In genomic region chr19:16111160-16111908, GRCh38 we compare ENCODE assay signal across 8 cellular contexts. TPM values are rescaled to one million over a fixed set of nuclear protein-coding genes. Genes with fewer than 3 reads are reported as not detected.
DNase-seq lines count a peak whose midpoint lies in the region; ATAC-seq and TF ChIP-seq lines count a peak whose summit lies in the region.

TSS of gene RAB8A (plus strand) at chr19:16111889. CDS start at chr19:16111902, 13 bp downstream.

- H3K4me1 Mint-ChIP-seq in activated T-cell treated with anti-CD3 and anti-CD28 coated beads, Interleukin-2, amount 50 U/mL, for 4 hours (ENCODE audit: low read depth): peaks cover 34% of the 10 kb centered on the region

- H3K27me3 ChIP-seq in DND-41 (ENCODE audit: insufficient read depth, low read length, poor library complexity) (no peaks in the 10 kb centered on the region), KMS-11 (ENCODE audit: insufficient read depth, low read depth) (no peaks in the 10 kb centered on the region), Panc1 (ENCODE audit: control insufficient read depth, insufficient read depth, low read length) (no peaks in the 10 kb centered on the region), muscle layer of colon (ENCODE audit: control insufficient read depth in 1 of 2, insufficient read depth in 2 of 2, low read length in 2 of 2) (no peaks in the 10 kb centered on the region)

- H3K9me3 Mint-ChIP-seq in activated T-cell treated with anti-CD3 and anti-CD28 coated beads, Interleukin-2, amount 50 U/mL, for 4 hours: no peaks in the 10 kb centered on the region

- CTCF ChIA-PET in Panc1 (lab: Charles Lee): interaction anchor here (0.6 to 0.7 kb wide), 3 partner anchors 25 to 154 kb away, joined by 3 to 12 read pairs (median 3); no protein-coding TSS in a partner anchor

- H3K4me2 ChIP-seq in DND-41 (ENCODE audit: insufficient read depth, low read length) (peak within 1 kb of the TSS; percentile 99), KMS-11 (peak within 1 kb of the TSS; percentile 76)

- peak within 1 kb of the TSS; percentile 99 for H3K9ac ChIP-seq in DND-41 (ENCODE audit: low read depth, low read length)
- H3K9ac ChIP-seq in KMS-11: peak within 1 kb of the TSS; percentile 79
- peak within 1 kb of the TSS; percentile 86 for H3K9ac ChIP-seq in muscle layer of colon (ENCODE audit: low read length)

- POLR2A ChIA-PET in Panc1 (lab: Charles Lee): no interaction called here

- peak; percentile 92 for TF ChIP-seq CTCF in DND-41 (IDR thresholded peaks at IDR 0.05; ENCODE audit: borderline replicate concordance, extremely low read depth, low read length, poor library complexity, severe bottlenecking)
- peak; percentile 72 for TF ChIP-seq CTCF in KMS-11 (conservative IDR thresholded peaks at IDR 0.05; ENCODE audit: low read depth, low read length)
- TF ChIP-seq CTCF in Panc1 (IDR thresholded peaks at IDR 0.05): peak; percentile 90

- DNase-seq in DND-41 (peak; percentile 99), Panc1 (ENCODE audit: low read depth, low spot score) (peak; percentile 80)
- DNase-seq in activated T-cell treated with anti-CD3 and anti-CD28 coated beads, Interleukin-2, amount 50 U/mL, for 4 hours: peak; percentile 99
- DNase-seq in stimulated activated CD8-positive, alpha-beta memory T cell treated with anti-CD3 and anti-CD28 coated beads, Interleukin-7, amount 100 ng/mL, for 24 hours (ENCODE audit: low read depth): peak; percentile 98

- H3K4me3 ChIP-seq in DND-41 (ENCODE audit: low read depth in 1 of 2, low read length in 2 of 2) (peak within 1 kb of the TSS; percentile 77 to 88), KMS-11 (IDR thresholded peaks at IDR 0.05; ENCODE audit: insufficient read depth, low read depth, low read length) (no peak within 1 kb of the TSS), Panc1 (ENCODE audit: low read depth in 2 of 2, low read length in 2 of 2) (peak within 1 kb of the TSS; percentile 79 to 95), muscle layer of colon (ENCODE audit: low read depth in 1 of 2, low read length in 2 of 2) (peak within 1 kb of the TSS; percentile 87 to 97)

- no TSS peak for BruUV-seq in Panc1 (replicated peaks; lab: Mats Ljungman, UMichigan)

- no peaks in the 10 kb centered on the region for H3K9me3 ChIP-seq in DND-41 (ENCODE audit: insufficient read depth, low read length, severe bottlenecking)
- H3K9me3 ChIP-seq in Panc1 (ENCODE audit: control insufficient read depth, insufficient read depth, low read depth, low read length): no peaks in the 10 kb centered on the region
- H3K9me3 ChIP-seq in muscle layer of colon (ENCODE audit: low read length): no peaks in the 10 kb centered on the region

- H3K4me1 ChIP-seq in DND-41 (ENCODE audit: insufficient read depth, low read length) (peaks cover 43% of the 10 kb centered on the region), KMS-11 (ENCODE audit: low read depth, poor library complexity, severe bottlenecking) (peaks cover 39% of the 10 kb centered on the region), Panc1 (ENCODE audit: control insufficient read depth, insufficient read depth, low read length) (peaks cover 5% of the 10 kb centered on the region; the same call in 1 of the 2 replicates), muscle layer of colon (ENCODE audit: insufficient read depth, low read length) (peaks cover 30% of the 10 kb centered on the region)

- peak within 1 kb of the TSS; percentile 90 for H3K27ac ChIP-seq in DND-41 (ENCODE audit: low read length)
- H3K27ac ChIP-seq in KMS-11: peak within 1 kb of the TSS; percentile 60
- peak within 1 kb of the TSS; percentile 92 for H3K27ac ChIP-seq in Panc1 (ENCODE audit: low read length)
- H3K27ac ChIP-seq in muscle layer of colon (ENCODE audit: low read depth, low read length): peak within 1 kb of the TSS; percentile 100

- H3K79me2 ChIP-seq in DND-41 (ENCODE audit: insufficient read depth, low read length) (peaks cover 51% of the 10 kb centered on the region), KMS-11 (ENCODE audit: insufficient read depth, low read depth) (peaks cover 46% of the 10 kb centered on the region)

- intact Hi-C loops in Panc1 (cut with micrococcal nuclease; ENCODE audit: unreplicated experiment): no loop called here

- H3K36me3 Mint-ChIP-seq in activated T-cell treated with anti-CD3 and anti-CD28 coated beads, Interleukin-2, amount 50 U/mL, for 4 hours (ENCODE audit: insufficient read depth): peaks cover 10% of the 10 kb centered on the region

- in situ Hi-C loops in Panc1 (cut with HindIII; ENCODE audit: low pct_unique_long_range_greater_than_20kb, low sequenced_read_pairs): no loop called here

- H3K4me3 Mint-ChIP-seq in activated T-cell treated with anti-CD3 and anti-CD28 coated beads, Interleukin-2, amount 50 U/mL, for 4 hours: peak within 1 kb of the TSS; percentile 98

- H4K20me1 ChIP-seq in DND-41 (ENCODE audit: insufficient read depth, low read length) (peaks cover 32% of the 10 kb centered on the region), KMS-11 (ENCODE audit: insufficient read depth) (no peaks in the 10 kb centered on the region)

- H2AFZ ChIP-seq in DND-41 (ENCODE audit: low read depth, low read length) (peak within 1 kb of the TSS; percentile 81), KMS-11 (ENCODE audit: low read depth) (peak within 1 kb of the TSS; percentile 89)

- H3K27me3 Mint-ChIP-seq in activated T-cell treated with anti-CD3 and anti-CD28 coated beads, Interleukin-2, amount 50 U/mL, for 4 hours (ENCODE audit: low read depth): no peaks in the 10 kb centered on the region

- H3K36me3 ChIP-seq in DND-41 (ENCODE audit: insufficient read depth, low read length): peaks cover 33% of the 10 kb centered on the region
- no peaks in the 10 kb centered on the region for H3K36me3 ChIP-seq in KMS-11 (ENCODE audit: insufficient read depth)
- H3K36me3 ChIP-seq in Panc1 (ENCODE audit: control insufficient read depth, insufficient read depth, low read length): no peaks in the 10 kb centered on the region; the same call in 1 of the 2 replicates
- H3K36me3 ChIP-seq in muscle layer of colon (ENCODE audit: insufficient read depth, low read length): no peaks in the 10 kb centered on the region

- ATAC-seq in DND-41 (ENCODE audit: insufficient read depth, low read depth): peak; percentile 95
- ATAC-seq in GM21737 (IDR thresholded peaks at IDR 0.05; ENCODE audit: unreplicated experiment): peak; percentile 85
- ATAC-seq in Panc1: peak; percentile 99
- ATAC-seq in activated T-cell treated with anti-CD3 and anti-CD28 coated beads, Interleukin-2, amount 50 U/mL, for 4 hours: peak; percentile 96
- ATAC-seq in esophagus mucosa: peak; percentile 98

RNA-seq across cellular contexts. Expression of gene RAB8A, which starts in this region (rescaled TPM):
- total RNA-seq in Panc1 (2021; ENCODE audit: unreplicated experiment) (75.8 TPM), esophagus mucosa (57.9 TPM)
- polyA plus RNA-seq in Panc1 (2012; ENCODE audit: insufficient read length): 61.5 TPM
- 100 to 1,000 TPM; 140 to 167 (median 153) TPM for total RNA-seq in activated T-cell treated with anti-CD3 and anti-CD28 coated beads, Interleukin-2, amount 50 U/mL, for 4 hours
